14 cellular contexts compared by ENCODE assay signal in the genomic region with DNA sequence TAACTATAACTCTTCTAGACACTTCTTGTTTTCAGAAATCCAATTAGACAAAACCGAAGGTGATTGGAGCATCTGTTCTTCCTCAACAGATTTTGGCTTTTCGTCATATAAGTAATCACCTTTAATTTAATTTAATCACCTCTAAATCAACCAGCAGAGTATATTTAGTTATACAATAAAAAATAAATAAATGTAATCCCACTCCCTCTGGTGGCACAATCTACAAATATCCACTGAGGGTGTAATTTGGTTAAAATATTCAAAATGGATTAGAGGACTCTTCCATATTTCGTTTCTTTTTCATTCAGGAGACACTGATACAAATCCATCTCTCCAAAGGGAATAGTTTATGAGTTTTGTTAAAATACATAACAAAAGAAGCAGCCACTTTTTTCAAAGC. TPM values are rescaled to one million over a fixed set of nuclear protein-coding genes. Genes with fewer than 3 reads are reported as not detected.
A peak's percentile ranks its signal among the peaks of the same experiment; 100 is the strongest.
DNase-seq lines count a peak whose midpoint lies in the region; ATAC-seq, FAIRE-seq and TF ChIP-seq lines count a peak whose summit lies in the region.
"Had no signal": no experiment of that assay in that cellular context is flagged by ENCODE, and none has a peak within 500 bp of the region (broad histone marks: within the 10 kb centered on the region; RNA-seq: fewer than 3 reads in every experiment).

No MANE protein-coding gene starts in this region.

- H3K4me3 Mint-ChIP-seq in activated naive CD8-positive, alpha-beta T cell treated with anti-CD3 and anti-CD28 coated beads, Interleukin-2, amount 50 U/mL, for 24 hours, result no peak overlapping the region
- H3K4me3 Mint-ChIP-seq: effector memory CD8-positive, alpha-beta T cell; naive thymus-derived CD8-positive, alpha-beta T cell had no signal

- H3K4me1 ChIP-seq in PC-3 (ENCODE audit: insufficient read depth, low read length), result no peaks in the 10 kb centered on the region

- POLR2A ChIA-PET in PC-3 (lab: Charles Lee; ENCODE audit: unreplicated experiment), result no interaction called here

- no peak overlapping the region for H3K4me3 ChIP-seq in PC-3 (ENCODE audit: low read length)
- H3K4me3 ChIP-seq in epithelial cell of proximal tubule (ENCODE audit: low read depth, low read length), result no peak overlapping the region

- H3K9me3 Mint-ChIP-seq in activated naive CD8-positive, alpha-beta T cell treated with anti-CD3 and anti-CD28 coated beads, Interleukin-2, amount 50 U/mL, for 24 hours, result no peaks in the 10 kb centered on the region

- H3K9ac ChIP-seq in PC-3 (ENCODE audit: low read length), result no peak overlapping the region

- DNase-seq in ELR (ENCODE audit: low read depth), result peak; percentile 23
- peak; percentile 61 for DNase-seq in PC-3
- DNase-seq in epithelial cell of proximal tubule (ENCODE audit: low read depth), result no peak
- DNase-seq in anterior cingulate cortex (lab: John Stamatoyannopoulos, UW), result no peak
- no peak for DNase-seq in HPDE6-E6E7 (ENCODE audit: extremely low spot score)
- DNase-seq in activated naive CD8-positive, alpha-beta T cell treated with anti-CD3 and anti-CD28 coated beads, Interleukin-2, amount 50 U/mL, for 24 hours, result no peak
- DNase-seq: activated CD4-positive, alpha-beta T cell treated with anti-CD3 and anti-CD28 coated beads for 4 hours; effector memory CD8-positive, alpha-beta T cell; hippocampal formation; naive thymus-derived CD8-positive, alpha-beta T cell; NCI-H146 had no signal

- BruUV-seq in PC-3 (replicated peaks; lab: Mats Ljungman, UMichigan), result no TSS peak

- H3K27ac Mint-ChIP-seq in activated naive CD8-positive, alpha-beta T cell treated with anti-CD3 and anti-CD28 coated beads, Interleukin-2, amount 50 U/mL, for 24 hours, result no peak overlapping the region
- H3K27ac Mint-ChIP-seq: effector memory CD8-positive, alpha-beta T cell; naive thymus-derived CD8-positive, alpha-beta T cell had no signal

- H3K4me1 Mint-ChIP-seq in activated naive CD8-positive, alpha-beta T cell treated with anti-CD3 and anti-CD28 coated beads, Interleukin-2, amount 50 U/mL, for 24 hours, result no peaks in the 10 kb centered on the region
- H3K4me1 Mint-ChIP-seq: naive thymus-derived CD8-positive, alpha-beta T cell had no signal

- H3K9me2 ChIP-seq in PC-3 (replicated peaks; ENCODE audit: low read length), result no peaks in the 10 kb centered on the region

- intact Hi-C loops in PC-3 (cut with micrococcal nuclease), result loop anchor here (1.0 to 5.0 kb wide), 4 partner anchors 188 to 398 kb away; no protein-coding TSS in a partner anchor

- H3F3A ChIP-seq in PC-3 (ENCODE audit: low read length, unreplicated experiment), result no peaks in the 10 kb centered on the region

- TF ChIP-seq CTCF in PC-3 (conservative IDR thresholded peaks at IDR 0.05; ENCODE audit: low read depth, low read length) (peak; percentile 86), epithelial cell of proximal tubule (conservative IDR thresholded peaks at IDR 0.05; ENCODE audit: low read depth, low read length) (peak; percentile 41)

- H3K27me3 Mint-ChIP-seq in activated naive CD8-positive, alpha-beta T cell treated with anti-CD3 and anti-CD28 coated beads, Interleukin-2, amount 50 U/mL, for 24 hours, result peaks cover 6% of the 10 kb centered on the region

- H4K20me1 ChIP-seq in PC-3 (ENCODE audit: low read length), result no peaks in the 10 kb centered on the region

- H3K27me3 ChIP-seq in PC-3 (ENCODE audit: low read length), result peaks cover 72% of the 10 kb centered on the region

- no peaks in the 10 kb centered on the region for H3K79me2 ChIP-seq in PC-3 (ENCODE audit: low read length)

- FAIRE-seq in A204.1 (lab: Jason Lieb, UNC), result peak; percentile 97

- H2AFZ ChIP-seq in PC-3 (ENCODE audit: low read length), result no peak overlapping the region

- CTCF ChIA-PET in PC-3 (lab: Charles Lee), result no interaction called here

- no peaks in the 10 kb centered on the region for H3K9me3 ChIP-seq in PC-3 (ENCODE audit: low read length)

- H3K27ac ChIP-seq in PC-3 (ENCODE audit: low read length), result no peak overlapping the region

- H3K36me3 Mint-ChIP-seq in activated naive CD8-positive, alpha-beta T cell treated with anti-CD3 and anti-CD28 coated beads, Interleukin-2, amount 50 U/mL, for 24 hours (ENCODE audit: low read depth), result no peaks in the 10 kb centered on the region
- H3K36me3 Mint-ChIP-seq: naive thymus-derived CD8-positive, alpha-beta T cell had no signal

- ATAC-seq in PC-3, result peak; percentile 50; the same call in 1 of the 2 replicates
- ATAC-seq in esophagus mucosa, result no peak
- ATAC-seq in activated naive CD8-positive, alpha-beta T cell treated with anti-CD3 and anti-CD28 coated beads, Interleukin-2, amount 50 U/mL, for 24 hours, result no peak
- ATAC-seq: effector memory CD8-positive, alpha-beta T cell; left lobe of liver; naive thymus-derived CD8-positive, alpha-beta T cell had no signal

- H3K4me2 ChIP-seq in PC-3 (ENCODE audit: low read length), result no peak overlapping the region

- no peaks in the 10 kb centered on the region for H3K36me3 ChIP-seq in PC-3 (ENCODE audit: low read depth, low read length)

RNA-seq across cellular contexts. Expression of a gene that starts 18.3 kb away (rescaled TPM):
- total RNA-seq in PC-3 (2014; rRNA removed), result not detected in 2 replicates
- total RNA-seq in epithelial cell of proximal tubule, result not detected in 2 replicates
- not detected for total RNA-seq in esophagus mucosa
- total RNA-seq: left lobe of liver; naive thymus-derived CD8-positive, alpha-beta T cell had no signal

Comparison
In these comparisons a context has a peak if more than half of its experiments do, and no peak if none do; other contexts are left out.
1. DNase-seq: peak in ELR (single experiment) and PC-3 (single experiment); none in epithelial cell of proximal tubule (single experiment), anterior cingulate cortex (0 of 58), HPDE6-E6E7 (single experiment) and activated naive CD8-positive, alpha-beta T cell treated with anti-CD3 and anti-CD28 coated beads, Interleukin-2, amount 50 U/mL, for 24 hours (single experiment).